29 cellular contexts compared by ENCODE assay signal in genomic region chr17:61562287-61562686, GRCh38. TPM values are rescaled to one million over a fixed set of nuclear protein-coding genes. Genes with fewer than 3 reads are reported as not detected.
"Had no signal": no experiment of that assay in that cellular context is flagged by ENCODE, and none has a peak within 500 bp of the region (broad histone marks: within the 10 kb centered on the region; RNA-seq: fewer than 3 reads in every experiment).

No MANE protein-coding gene starts in this region.

- FAIRE-seq: small intestine had no signal

- H3K27ac Mint-ChIP-seq: naive B cell; naive thymus-derived CD8-positive, alpha-beta T cell; natural killer cell treated with Interleukin-12 subunit alpha and Interleukin-12 subunit beta and Interleukin-15 and Interleukin-18, amount 100 ng/mL, for 72 hours; nephron progenitor cell; progenitor cell of endocrine pancreas; stimulated activated memory B cell treated with anti-CD40 and anti-IgM and Interleukin-4, amounts not matched to agents 10 μg/mL and 1 μg/mL and 100 μg/mL, for 72 hours had no signal

- H3K36me3 Mint-ChIP-seq: naive B cell; natural killer cell treated with Interleukin-12 subunit alpha and Interleukin-12 subunit beta and Interleukin-15 and Interleukin-18, amount 100 ng/mL, for 72 hours; stimulated activated memory B cell treated with anti-CD40 and anti-IgM and Interleukin-4, amounts not matched to agents 10 μg/mL and 1 μg/mL and 100 μg/mL, for 72 hours had no signal

- H3K4me1 ChIP-seq: parathyroid adenoma, psoas muscle, right lobe of liver, sigmoid colon, thyroid gland, tibial nerve, upper lobe of left lung, uterus had no signal

- H3K9ac ChIP-seq: parathyroid adenoma had no signal

- H3K9me3 Mint-ChIP-seq: naive thymus-derived CD8-positive, alpha-beta T cell; natural killer cell treated with Interleukin-12 subunit alpha and Interleukin-12 subunit beta and Interleukin-15 and Interleukin-18, amount 100 ng/mL, for 72 hours; neural crest cell; stimulated activated memory B cell treated with anti-CD40 and anti-IgM and Interleukin-4, amounts not matched to agents 10 μg/mL and 1 μg/mL and 100 μg/mL, for 72 hours; stimulated activated naive CD8-positive, alpha-beta T cell treated with anti-CD3 and anti-CD28 coated beads, Interleukin-15, amount 100 ng/mL, for 72 hours had no signal

- H3K4me3 ChIP-seq: ovary, psoas muscle, right lobe of liver, sigmoid colon, thoracic aorta, thyroid gland, tibial nerve, upper lobe of left lung, uterus had no signal

- H3K4me3 Mint-ChIP-seq: naive B cell; naive thymus-derived CD8-positive, alpha-beta T cell; natural killer cell treated with Interleukin-12 subunit alpha and Interleukin-12 subunit beta and Interleukin-15 and Interleukin-18, amount 100 ng/mL, for 72 hours; nephron progenitor cell; neural crest cell; stimulated activated memory B cell treated with anti-CD40 and anti-IgM and Interleukin-4, amounts not matched to agents 10 μg/mL and 1 μg/mL and 100 μg/mL, for 72 hours; stimulated activated naive CD8-positive, alpha-beta T cell treated with anti-CD3 and anti-CD28 coated beads, Interleukin-15, amount 100 ng/mL, for 72 hours had no signal

- H3K4me1 Mint-ChIP-seq: naive B cell; nephron progenitor cell; neural crest cell; stimulated activated memory B cell treated with anti-CD40 and anti-IgM and Interleukin-4, amounts not matched to agents 10 μg/mL and 1 μg/mL and 100 μg/mL, for 72 hours; stimulated activated naive CD8-positive, alpha-beta T cell treated with anti-CD3 and anti-CD28 coated beads, Interleukin-15, amount 100 ng/mL, for 72 hours had no signal

- DNase-seq: naive B cell; naive thymus-derived CD8-positive, alpha-beta T cell; nephron progenitor cell; occipital lobe; ovary; posterior cingulate gyrus; psoas muscle; right cardiac atrium; right lobe of liver; sigmoid colon; small intestine; stimulated activated CD4-positive, alpha-beta T cell treated with anti-CD3 and anti-CD28 coated beads, Interleukin-15, amount 100 ng/mL, for 24 hours; stimulated activated CD4-positive, alpha-beta T cell treated with anti-CD3 and anti-CD28 coated beads, Interleukin-2, amount 100 ng/mL, for 24 hours; stimulated activated CD4-positive, alpha-beta T cell treated with anti-CD3 and anti-CD28 coated beads, Interleukin-2, amount 100 ng/mL, for 48 hours; stimulated activated CD4-positive, alpha-beta T cell treated with anti-CD3 and anti-CD28 coated beads, Interleukin-4, amount 100 ng/mL, for 24 hours; stimulated activated naive CD4-positive, alpha-beta T cell; stimulated activated naive CD8-positive, alpha-beta T cell treated with anti-CD3 and anti-CD28 coated beads, Interleukin-15, amount 100 ng/mL, for 72 hours; stimulated activated naive CD8-positive, alpha-beta T cell treated with anti-CD3 and anti-CD28 coated beads, Interleukin-15, Interleukin-2, amounts not matched to agents 100 U/mL and 50 U/mL, for 24 hours; thyroid gland; trophoblast cell; upper lobe of left lung; uterus had no signal

- H3K36me3 ChIP-seq: ovary, right lobe of liver, sigmoid colon, thoracic aorta, thyroid gland, tibial nerve, upper lobe of left lung, uterus had no signal

- H3K9me3 ChIP-seq: ovary, psoas muscle, right lobe of liver, sigmoid colon, thoracic aorta, thyroid gland, tibial nerve, upper lobe of left lung, uterus had no signal

- H3K27me3 ChIP-seq: ovary, right lobe of liver, thyroid gland, upper lobe of left lung, uterus had no signal

- H3K27ac ChIP-seq: ovary, parathyroid adenoma, psoas muscle, right lobe of liver, sigmoid colon, thoracic aorta, thyroid gland, tibial nerve, upper lobe of left lung, uterus had no signal

- ATAC-seq: naive thymus-derived CD8-positive, alpha-beta T cell; natural killer cell treated with Interleukin-12 subunit alpha and Interleukin-12 subunit beta and Interleukin-15 and Interleukin-18, amount 100 ng/mL, for 72 hours; psoas muscle; right cardiac atrium; right lobe of liver; stimulated activated memory B cell treated with anti-CD40 and anti-IgM and Interleukin-4, amounts not matched to agents 10 μg/mL and 1 μg/mL and 100 μg/mL, for 72 hours; stimulated activated naive CD8-positive, alpha-beta T cell treated with anti-CD3 and anti-CD28 coated beads, Interleukin-15, amount 100 ng/mL, for 72 hours; stimulated activated naive CD8-positive, alpha-beta T cell treated with anti-CD3 and anti-CD28 coated beads, Interleukin-15, Interleukin-2, amounts not matched to agents 100 U/mL and 50 U/mL, for 24 hours had no signal

- H2AFZ ChIP-seq: parathyroid adenoma had no signal

RNA-seq across cellular contexts. Expression of gene NACA2, which starts 28.7 kb away (rescaled TPM):
- polyA plus RNA-seq: naive thymus-derived CD8-positive, alpha-beta T cell; ovary; right cardiac atrium; sigmoid colon; small intestine had no signal
